Comparison of ENCODE assay signal across 32 cellular contexts in the genomic region with DNA sequence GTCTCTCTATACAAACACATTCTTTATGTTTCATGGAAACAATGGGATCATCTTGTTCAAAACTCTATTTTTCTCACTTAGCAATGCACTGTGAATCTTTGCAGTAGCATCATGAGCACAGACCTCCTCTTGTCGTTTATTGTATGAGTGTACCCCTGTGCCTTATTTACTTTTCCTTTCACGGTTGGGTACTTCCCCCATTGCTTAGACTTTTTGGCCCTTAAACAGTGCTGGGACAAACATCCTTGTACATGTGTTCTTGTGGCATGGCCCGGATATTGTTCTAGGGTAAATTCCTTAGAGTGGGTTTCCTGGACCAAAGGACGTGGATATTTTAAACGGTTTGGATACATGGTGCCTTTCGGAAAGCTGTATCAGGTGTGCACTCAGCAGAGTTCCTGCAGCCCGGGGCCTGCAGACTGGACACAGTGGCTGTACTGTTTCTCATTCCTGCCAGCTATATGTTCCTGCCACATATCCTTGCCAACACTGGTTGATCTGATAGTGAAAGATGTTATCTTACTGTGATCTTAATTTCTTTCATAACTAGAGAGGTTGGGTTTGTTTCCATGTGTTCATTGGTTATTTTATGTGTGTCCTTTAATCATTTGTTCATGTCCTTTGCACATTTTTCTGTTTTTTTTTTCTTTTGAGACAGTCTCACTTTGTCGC.
A peak's percentile ranks its signal among the peaks of the same experiment; 100 is the strongest.
DNase-seq lines count a peak whose midpoint lies in the region; ATAC-seq, FAIRE-seq and TF ChIP-seq lines count a peak whose summit lies in the region.
"Had no signal": no experiment of that assay in that cellular context is flagged by ENCODE, and none has a peak within 500 bp of the region (broad histone marks: within the 10 kb centered on the region; RNA-seq: fewer than 3 reads in every experiment).

No MANE protein-coding gene starts in this region.

- TF ChIP-seq CTCF in C4-2B (conservative IDR thresholded peaks at IDR 0.05) (no peak), RWPE1 (conservative IDR thresholded peaks at IDR 0.05; ENCODE audit: low read depth) (no peak), HepG2 (CRISPR knock-in tag; IDR thresholded peaks at IDR 0.05) (no peak), MCF 10A (IDR thresholded peaks at IDR 0.05; ENCODE audit: unreplicated experiment) (no peak)

- no peak overlapping the region for H3K4me3 Mint-ChIP-seq in activated CD4-positive, alpha-beta memory T cell treated with anti-CD3 and anti-CD28 coated beads, Interleukin-2, amount 10 ng/mL, durations not matched to agents 7 days and 5 days
- H3K4me3 Mint-ChIP-seq in MCF 10A (ENCODE audit: unreplicated experiment): no peak overlapping the region
- H3K4me3 Mint-ChIP-seq: activated CD4-positive, alpha-beta memory T cell treated with anti-CD3 and anti-CD28 coated beads for 36 hours; activated naive CD8-positive, alpha-beta T cell treated with anti-CD3 and anti-CD28 coated beads for 36 hours; CD8-positive, alpha-beta memory T cell; memory B cell had no signal

- BruUV-seq in HepG2 (replicated peaks; lab: Mats Ljungman, UMichigan) (no TSS peak), MCF 10A (replicated peaks; lab: Mats Ljungman, UMichigan) (no TSS peak)

- no peak overlapping the region for H3K27ac Mint-ChIP-seq in activated CD4-positive, alpha-beta memory T cell treated with anti-CD3 and anti-CD28 coated beads, Interleukin-2, amount 10 ng/mL, durations not matched to agents 7 days and 5 days
- no peak overlapping the region for H3K27ac Mint-ChIP-seq in MCF 10A (ENCODE audit: low read depth, unreplicated experiment)
- H3K27ac Mint-ChIP-seq: activated CD4-positive, alpha-beta memory T cell treated with anti-CD3 and anti-CD28 coated beads for 36 hours; activated naive CD8-positive, alpha-beta T cell treated with anti-CD3 and anti-CD28 coated beads for 36 hours; memory B cell had no signal

- H2AFZ ChIP-seq in HepG2 (ENCODE audit: low read length): no peak overlapping the region
- H2AFZ ChIP-seq: hepatocyte, parathyroid adenoma had no signal

- intact Hi-C loops in HepG2 (cut with micrococcal nuclease; ENCODE audit: unreplicated experiment) (no loop called here), MCF 10A (cut with micrococcal nuclease) (no loop called here)

- FAIRE-seq in HepG2 (lab: Jason Lieb, UNC): no peak

- peak overlapping the region; percentile 0; the same call in 1 of the 2 replicates for H3K9ac ChIP-seq in HepG2 (ENCODE audit: insufficient read depth, low read depth, low read length)
- H3K9ac ChIP-seq: parathyroid adenoma had no signal

- in situ Hi-C loops in HepG2 (cut with HindIII; ENCODE audit: extremely low pct_ligation_motif_present, low pct_unique_long_range_greater_than_20kb): no loop called here

- peak overlapping the region; percentile 36; the same call in 1 of the 2 replicates for H3K4me2 ChIP-seq in HepG2 (ENCODE audit: low read depth, low read length)
- H3K4me2 ChIP-seq: hepatocyte had no signal

- CTCF ChIA-PET in RWPE1 (lab: Yijun Ruan, JAX): interaction anchor here (0.7 kb wide), 1 partner anchor 27 kb away, joined by 3 read pairs; no protein-coding TSS in a partner anchor
- CTCF ChIA-PET in HepG2 (lab: Yijun Ruan, JAX; ENCODE audit: low intra/inter-chr PET ratio, low total read pairs): no interaction called here
- CTCF ChIA-PET in activated CD4-positive, alpha-beta memory T cell treated with anti-CD3 and anti-CD28 coated beads, Interleukin-2, amount 10 ng/mL, durations not matched to agents 7 days and 5 days (lab: Charles Lee): no interaction called here
- CTCF ChIA-PET in MCF 10A (lab: Yijun Ruan, JAX): interaction anchor here (1.2 kb wide), 1 partner anchor 103 kb away, joined by 4 read pairs; no protein-coding TSS in a partner anchor

- ATAC-seq in HepG2 (no peak), GM19328 (IDR thresholded peaks at IDR 0.05; ENCODE audit: unreplicated experiment) (no peak)
- ATAC-seq: left lobe of liver had no signal

- no peaks in the 10 kb centered on the region for H3K36me3 Mint-ChIP-seq in activated CD4-positive, alpha-beta memory T cell treated with anti-CD3 and anti-CD28 coated beads, Interleukin-2, amount 10 ng/mL, durations not matched to agents 7 days and 5 days (ENCODE audit: low read depth)
- H3K36me3 Mint-ChIP-seq in MCF 10A (ENCODE audit: insufficient read depth, unreplicated experiment): peaks cover 10% of the 10 kb centered on the region
- H3K36me3 Mint-ChIP-seq: activated CD4-positive, alpha-beta memory T cell treated with anti-CD3 and anti-CD28 coated beads for 36 hours; activated naive CD8-positive, alpha-beta T cell treated with anti-CD3 and anti-CD28 coated beads for 36 hours had no signal

- no peak for TF ChIP-seq EP300 in HepG2 (IDR thresholded peaks at IDR 0.05; ENCODE audit: low read depth in 2 of 2, low read length in 2 of 2)
- no peak for TF ChIP-seq EP300 in HepG2 (CRISPR knock-in tag; IDR thresholded peaks at IDR 0.05; ENCODE audit: borderline replicate concordance)

- no peaks in the 10 kb centered on the region for H3K79me2 ChIP-seq in HepG2 (ENCODE audit: insufficient read depth, low read length)
- H3K79me2 ChIP-seq: hepatocyte had no signal

- TF ChIP-seq RAD21 in HepG2 (CRISPR knock-in tag; IDR thresholded peaks at IDR 0.05): no peak

- H3K36me3 ChIP-seq in HepG2 (replicated peaks in 1 of 2; ENCODE audit: control insufficient read depth in 1 of 2, insufficient read depth in 2 of 2, low read length in 2 of 2): no peaks in the 10 kb centered on the region
- H3K36me3 ChIP-seq: BE2C, right atrium auricular region, transverse colon had no signal

- H3K27me3 Mint-ChIP-seq in activated CD4-positive, alpha-beta memory T cell treated with anti-CD3 and anti-CD28 coated beads, Interleukin-2, amount 10 ng/mL, durations not matched to agents 7 days and 5 days: peaks cover 9% of the 10 kb centered on the region
- H3K27me3 Mint-ChIP-seq in MCF 10A (ENCODE audit: insufficient read depth, unreplicated experiment): no peaks in the 10 kb centered on the region
- H3K27me3 Mint-ChIP-seq: activated CD4-positive, alpha-beta memory T cell treated with anti-CD3 and anti-CD28 coated beads for 36 hours had no signal

- H3K9me3 ChIP-seq in HepG2 (ENCODE audit: low read length): no peaks in the 10 kb centered on the region
- H3K9me3 ChIP-seq: BE2C, right atrium auricular region, transverse colon had no signal

- peak overlapping the region; percentile 79 for H3K27ac ChIP-seq in C4-2B
- 0 out of 2 replicates have a peak overlapping the region, but pooled peaks have one; percentile 14 for H3K27ac ChIP-seq in RWPE1
- H3K27ac ChIP-seq in HepG2 (ENCODE audit: extremely low read length, insufficient read depth, low read length): no peak overlapping the region
- no peak overlapping the region for H3K27ac ChIP-seq in substantia nigra (ENCODE audit: low read depth, low read length, poor library complexity, severe bottlenecking)
- H3K27ac ChIP-seq: coronary artery, epithelial cell of prostate, hepatocyte, parathyroid adenoma, right atrium auricular region, transverse colon had no signal

- no peak overlapping the region for H3K4me3 ChIP-seq in HepG2 (replicated peaks in 1 of 3; ENCODE audit: insufficient read depth in 1 of 3, low read depth in 2 of 3, low read length in 3 of 3)
- H3K4me3 ChIP-seq: coronary artery, hepatocyte, right atrium auricular region, transverse colon had no signal

- peaks cover 42% of the 10 kb centered on the region for H3K4me1 ChIP-seq in HepG2 (ENCODE audit: insufficient read depth, low read length)

- POLR2A ChIA-PET in RWPE1 (lab: Yijun Ruan, JAX; ENCODE audit: low non-redundant PET) (no interaction called here), HepG2 (lab: Yijun Ruan, JAX) (no interaction called here), MCF 10A (lab: Yijun Ruan, JAX) (interaction anchor here (0.7 kb wide), 1 partner anchor 9 kb away, joined by 3 read pairs; no protein-coding TSS in a partner anchor)
- POLR2A ChIA-PET in activated CD4-positive, alpha-beta memory T cell treated with anti-CD3 and anti-CD28 coated beads, Interleukin-2, amount 10 ng/mL, durations not matched to agents 7 days and 5 days (lab: Charles Lee): no interaction called here

- 19% methylated on average over 8 of the region's 8 CpGs for WGBS in HepG2 (ENCODE audit: low lambda C conversion rate)

- H3K9me3 Mint-ChIP-seq in activated CD4-positive, alpha-beta memory T cell treated with anti-CD3 and anti-CD28 coated beads, Interleukin-2, amount 10 ng/mL, durations not matched to agents 7 days and 5 days: no peaks in the 10 kb centered on the region
- H3K9me3 Mint-ChIP-seq in MCF 10A (ENCODE audit: unreplicated experiment): no peaks in the 10 kb centered on the region
- H3K9me3 Mint-ChIP-seq: activated CD4-positive, alpha-beta memory T cell treated with anti-CD3 and anti-CD28 coated beads for 36 hours; activated naive CD8-positive, alpha-beta T cell treated with anti-CD3 and anti-CD28 coated beads for 36 hours; CD8-positive, alpha-beta memory T cell; memory B cell had no signal

- peaks cover 14% of the 10 kb centered on the region for H3K4me1 Mint-ChIP-seq in activated CD4-positive, alpha-beta memory T cell treated with anti-CD3 and anti-CD28 coated beads, Interleukin-2, amount 10 ng/mL, durations not matched to agents 7 days and 5 days
- H3K4me1 Mint-ChIP-seq in MCF 10A (ENCODE audit: insufficient read depth, unreplicated experiment): peaks cover 37% of the 10 kb centered on the region

- DNase-seq in DMS79 treated with DMSO at 0.1 percent for 48 hours (lab: John Stamatoyannopoulos, UW): peak; percentile 33
- no peak for DNase-seq in RWPE1 (ENCODE audit: low spot score)
- peak; percentile 52 for DNase-seq in HepG2 (ENCODE audit: low spot score)
- no peak for DNase-seq in activated CD4-positive, alpha-beta memory T cell treated with anti-CD3 and anti-CD28 coated beads, Interleukin-2, amount 10 ng/mL, durations not matched to agents 7 days and 5 days
- DNase-seq in MCF 10A (ENCODE audit: unreplicated experiment): no peak
- no peak for DNase-seq in substantia nigra (lab: John Stamatoyannopoulos, UW)
- DNase-seq: activated CD4-positive, alpha-beta memory T cell treated with anti-CD3 and anti-CD28 coated beads for 36 hours; activated CD4-positive, alpha-beta T cell treated with anti-CD3 and anti-CD28 coated beads for 1 hour; activated naive CD8-positive, alpha-beta T cell treated with anti-CD3 and anti-CD28 coated beads for 36 hours; anterior cingulate cortex; BE2C; CD8-positive, alpha-beta memory T cell; effector CD8-positive, alpha-beta T cell; GDM1; HCEC 1CT; Kasumi-1; NCI-H1436 treated with DMSO at 0.1 percent for 48 hours; NCI-H2081 treated with DMSO at 0.1 percent for 48 hours; NCI-H446; Right ventricle myocardium superior; stimulated activated CD4-positive, alpha-beta T cell treated with anti-CD3 and anti-CD28 coated beads, Interleukin-2, amount 100 ng/mL, for 24 hours; stimulated activated CD8-positive, alpha-beta memory T cell treated with anti-CD3 and anti-CD28 coated beads, Interleukin-4, amount 100 ng/mL, for 48 hours; transverse colon had no signal

- no peak for TF ChIP-seq POLR2A in HepG2 (IDR thresholded peaks at IDR 0.05; ENCODE audit: insufficient read depth in 1 of 2, low read depth in 2 of 2, low read length in 2 of 2)

- no peaks in the 10 kb centered on the region for H4K20me1 ChIP-seq in HepG2 (ENCODE audit: insufficient read depth, low read length)

- H3K27me3 ChIP-seq in HepG2 (ENCODE audit: control insufficient read depth in 1 of 2, insufficient read depth in 2 of 2, low read length in 2 of 2): no peaks in the 10 kb centered on the region
- H3K27me3 ChIP-seq: BE2C, hepatocyte, right atrium auricular region, transverse colon had no signal

Comparison
In these comparisons a context has a peak if more than half of its experiments do, and no peak if none do; other contexts are left out.
1. H3K27ac ChIP-seq: peak in C4-2B (single experiment) and RWPE1 (single experiment); none in HepG2 (single experiment) and substantia nigra (single experiment).
2. DNase-seq: peak in DMS79 treated with DMSO at 0.1 percent for 48 hours (single experiment) and HepG2 (single experiment); none in RWPE1 (single experiment), activated CD4-positive, alpha-beta memory T cell treated with anti-CD3 and anti-CD28 coated beads, Interleukin-2, amount 10 ng/mL, durations not matched to agents 7 days and 5 days (single experiment), MCF 10A (single experiment) and substantia nigra (0 of 49).
3. CTCF ChIA-PET loops: an anchor here in RWPE1 (0.7 kb wide) and MCF 10A (1.2 kb wide); none called in HepG2 and activated CD4-positive, alpha-beta memory T cell treated with anti-CD3 and anti-CD28 coated beads, Interleukin-2, amount 10 ng/mL, durations not matched to agents 7 days and 5 days.